In genomic region chr15:47332481-47332880, GRCh38 we compare ENCODE assay signal across 21 cellular contexts.
DNase-seq lines count a peak whose midpoint lies in the region; ATAC-seq and TF ChIP-seq lines count a peak whose summit lies in the region.
"Had no signal": no experiment of that assay in that cellular context is flagged by ENCODE, and none has a peak within 500 bp of the region (broad histone marks: within the 10 kb centered on the region; RNA-seq: fewer than 3 reads in every experiment).

No MANE protein-coding gene starts in this region.

- H3K27ac ChIP-seq in C4-2B (peak overlapping the region; percentile 53; the same call in 1 of the 2 replicates), parathyroid adenoma (peak overlapping the region; percentile 71), OCI-LY7 (ENCODE audit: low read depth, low read length, poor library complexity, severe bottlenecking) (no peak overlapping the region), vagina (no peak overlapping the region)
- H3K27ac ChIP-seq: HL-60, skin epidermis had no signal

- DNase-seq in NCI-H524 treated with DMSO at 0.1 percent for 48 hours (lab: John Stamatoyannopoulos, UW) (peak; percentile 94), fibroblast of peridontal ligament (ENCODE audit: extremely low read depth) (peak; percentile 44), natural killer cell (no peak), OCI-LY7 (ENCODE audit: low spot score) (no peak), GM03348 (ENCODE audit: low spot score) (no peak), vagina (ENCODE audit: extremely low spot score in 2 of 2) (no peak)
- DNase-seq: ACHN; activated CD4-positive, alpha-beta T cell treated with anti-CD3 and anti-CD28 coated beads for 4 hours; activated naive CD8-positive, alpha-beta T cell treated with anti-CD3 and anti-CD28 coated beads, Interleukin-2, amount 50 U/mL, for 24 hours; CD8-positive, alpha-beta memory T cell; DND-41; immature natural killer cell; naive thymus-derived CD4-positive, alpha-beta T cell; stimulated activated CD4-positive, alpha-beta T cell treated with anti-CD3 and anti-CD28 coated beads, Interleukin-4, amount 100 ng/mL, for 1 hour had no signal

- peaks cover 27% of the 10 kb centered on the region for H3K4me1 ChIP-seq in parathyroid adenoma
- no peaks in the 10 kb centered on the region for H3K4me1 ChIP-seq in OCI-LY7 (ENCODE audit: insufficient read depth, low read length, poor library complexity, severe bottlenecking)
- no peaks in the 10 kb centered on the region for H3K4me1 ChIP-seq in vagina

- no peaks in the 10 kb centered on the region for H3K79me2 ChIP-seq in parathyroid adenoma
- no peaks in the 10 kb centered on the region for H3K79me2 ChIP-seq in OCI-LY7 (ENCODE audit: insufficient read depth, low read depth, low read length)

- POLR2A ChIA-PET in OCI-LY7 (lab: Charles Lee): interaction anchor here (0.6 kb wide), 1 partner anchor 136 kb away, joined by 3 read pairs; no protein-coding TSS in a partner anchor

- H4K20me1 ChIP-seq in OCI-LY7 (ENCODE audit: insufficient read depth, low read length): no peaks in the 10 kb centered on the region

- no peak for TF ChIP-seq CTCF in C4-2B (conservative IDR thresholded peaks at IDR 0.05)
- no peak for TF ChIP-seq CTCF in parathyroid adenoma (IDR thresholded peaks at IDR 0.05)
- TF ChIP-seq CTCF in natural killer cell (IDR thresholded peaks at IDR 0.05): no peak
- no peak for TF ChIP-seq CTCF in OCI-LY7 (conservative IDR thresholded peaks at IDR 0.05; ENCODE audit: low read length)
- TF ChIP-seq CTCF in vagina (IDR thresholded peaks at IDR 0.05): no peak

- no peaks in the 10 kb centered on the region for H3K4me1 Mint-ChIP-seq in natural killer cell
- H3K4me1 Mint-ChIP-seq: activated naive CD8-positive, alpha-beta T cell treated with anti-CD3 and anti-CD28 coated beads, Interleukin-2, amount 50 U/mL, for 24 hours; CD8-positive, alpha-beta memory T cell; immature natural killer cell had no signal

- BruUV-seq in OCI-LY7 (replicated peaks; lab: Mats Ljungman, UMichigan): no TSS peak

- intact Hi-C loops in natural killer cell (cut with micrococcal nuclease) (no loop called here), OCI-LY7 (cut with micrococcal nuclease; ENCODE audit: unreplicated experiment) (no loop called here), vagina (cut with DNase I) (no loop called here)

- H3K36me3 ChIP-seq in parathyroid adenoma (ENCODE audit: control insufficient read depth, insufficient read depth, low read length) (no peaks in the 10 kb centered on the region), OCI-LY7 (ENCODE audit: insufficient read depth, low read length) (no peaks in the 10 kb centered on the region), vagina (no peaks in the 10 kb centered on the region)
- H3K36me3 ChIP-seq: MG63 had no signal

- H3K27me3 Mint-ChIP-seq in natural killer cell (ENCODE audit: low read depth in 2 of 2): no peaks in the 10 kb centered on the region
- H3K27me3 Mint-ChIP-seq: activated naive CD8-positive, alpha-beta T cell treated with anti-CD3 and anti-CD28 coated beads, Interleukin-2, amount 50 U/mL, for 24 hours; CD8-positive, alpha-beta memory T cell had no signal

- CTCF ChIA-PET in OCI-LY7 (lab: Charles Lee; ENCODE audit: unreplicated experiment): no interaction called here

- H3K9me3 Mint-ChIP-seq in natural killer cell: peaks cover 3 to 6% of the 10 kb centered on the region in 2 donors

- no peaks in the 10 kb centered on the region for H3K9me3 ChIP-seq in parathyroid adenoma (ENCODE audit: control insufficient read depth, low read length)
- H3K9me3 ChIP-seq in OCI-LY7 (ENCODE audit: low read length): no peaks in the 10 kb centered on the region
- H3K9me3 ChIP-seq in vagina: no peaks in the 10 kb centered on the region
- H3K9me3 ChIP-seq: MG63 had no signal

- no peak overlapping the region for H3K27ac Mint-ChIP-seq in natural killer cell
- H3K27ac Mint-ChIP-seq: activated naive CD8-positive, alpha-beta T cell treated with anti-CD3 and anti-CD28 coated beads, Interleukin-2, amount 50 U/mL, for 24 hours; activated T-helper 2 cell treated with anti-CD3 and anti-CD28 coated beads, Interferon-gamma antibody, Interleukin-2, Interleukin-4, amounts not matched to agents 10 μg/mL and 5 μg/mL and 100 μg/mL, durations not matched to agents 14 hours and 24 hours and 36 hours; CD8-positive, alpha-beta memory T cell; immature natural killer cell; naive thymus-derived CD4-positive, alpha-beta T cell had no signal

- H3K9me2 ChIP-seq in OCI-LY7 (ENCODE audit: insufficient read depth, low read length): no peaks in the 10 kb centered on the region

- H3K4me3 ChIP-seq in parathyroid adenoma (ENCODE audit: low read depth, low read length) (no peak overlapping the region), OCI-LY7 (ENCODE audit: low read depth, low read length, poor library complexity, severe bottlenecking) (no peak overlapping the region), vagina (no peak overlapping the region)
- H3K4me3 ChIP-seq: lung, MG63, skin epidermis had no signal

- no peak overlapping the region for H3K4me3 Mint-ChIP-seq in natural killer cell
- H3K4me3 Mint-ChIP-seq: activated naive CD8-positive, alpha-beta T cell treated with anti-CD3 and anti-CD28 coated beads, Interleukin-2, amount 50 U/mL, for 24 hours; CD8-positive, alpha-beta memory T cell; immature natural killer cell; naive thymus-derived CD4-positive, alpha-beta T cell had no signal

- H3K4me2 ChIP-seq in parathyroid adenoma (ENCODE audit: low read length) (no peak overlapping the region), OCI-LY7 (ENCODE audit: low read length) (no peak overlapping the region)

- no peak for ATAC-seq in natural killer cell
- ATAC-seq: activated naive CD8-positive, alpha-beta T cell treated with anti-CD3 and anti-CD28 coated beads, Interleukin-2, amount 50 U/mL, for 24 hours; naive thymus-derived CD4-positive, alpha-beta T cell had no signal

- no peak for TF ChIP-seq POLR2A in vagina (IDR thresholded peaks at IDR 0.05)

- H3K27me3 ChIP-seq in parathyroid adenoma (ENCODE audit: control insufficient read depth, insufficient read depth, low read length): no peaks in the 10 kb centered on the region
- no peaks in the 10 kb centered on the region for H3K27me3 ChIP-seq in vagina
- H3K27me3 ChIP-seq: MG63 had no signal

- H3K9ac ChIP-seq in parathyroid adenoma: no peak overlapping the region

- H3K36me3 Mint-ChIP-seq in natural killer cell: no peaks in the 10 kb centered on the region
- H3K36me3 Mint-ChIP-seq: CD8-positive, alpha-beta memory T cell; immature natural killer cell; naive thymus-derived CD4-positive, alpha-beta T cell had no signal

- H2AFZ ChIP-seq in parathyroid adenoma: peak overlapping the region; percentile 33
- no peak overlapping the region for H2AFZ ChIP-seq in OCI-LY7 (ENCODE audit: low read length)

Comparison
In these comparisons a context has a peak if more than half of its experiments do, and no peak if none do; other contexts are left out.
1. H3K27ac ChIP-seq: peak in C4-2B (single experiment) and parathyroid adenoma (single experiment); none in OCI-LY7 (single experiment) and vagina (single experiment).
2. DNase-seq: peak in NCI-H524 treated with DMSO at 0.1 percent for 48 hours (single experiment) and fibroblast of peridontal ligament (single experiment); none in natural killer cell (single experiment), OCI-LY7 (single experiment), GM03348 (single experiment) and vagina (0 of 2).